12 cellular contexts compared by ENCODE assay signal in genomic region chr18:58525517-58525916, GRCh38.
DNase-seq lines count a peak whose midpoint lies in the region; ATAC-seq and TF ChIP-seq lines count a peak whose summit lies in the region.
"Had no signal": no experiment of that assay in that cellular context is flagged by ENCODE, and none has a peak within 500 bp of the region (broad histone marks: within the 10 kb centered on the region; RNA-seq: fewer than 3 reads in every experiment).

No MANE protein-coding gene starts in this region.

- intact Hi-C loops in prostate gland (cut with DNase I), result no loop called here

- no peak overlapping the region for H3K27ac ChIP-seq in prostate gland
- no peak overlapping the region for H3K27ac ChIP-seq in SJCRH30
- H3K27ac ChIP-seq: ascending aorta, thoracic aorta had no signal

- no peak for TF ChIP-seq POLR2A in prostate gland (IDR thresholded peaks at IDR 0.05)

- H3K4me3 ChIP-seq in AG04449 (ENCODE audit: low read depth, low read length) (no peak overlapping the region), prostate gland (no peak overlapping the region), SJCRH30 (no peak overlapping the region)
- H3K4me3 ChIP-seq: ascending aorta, lung, thoracic aorta had no signal

- no peaks in the 10 kb centered on the region for H3K9me3 ChIP-seq in prostate gland
- H3K9me3 ChIP-seq in SJCRH30 (replicated peaks), result no peaks in the 10 kb centered on the region
- H3K9me3 ChIP-seq: ascending aorta, thoracic aorta had no signal

- POLR2A ChIA-PET in AG04449 (lab: Yijun Ruan, JAX), result interaction anchor here (0.5 kb wide), 1 partner anchor 28 kb away, joined by 3 read pairs; no protein-coding TSS in a partner anchor

- ATAC-seq in GM19023 (IDR thresholded peaks at IDR 0.05; ENCODE audit: unreplicated experiment) (peak; percentile 38), HG03280 (IDR thresholded peaks at IDR 0.05; ENCODE audit: unreplicated experiment) (peak; percentile 55), omental fat pad (ENCODE audit: low FRiP score) (no peak)

- DNase-seq in AG04449 (ENCODE audit: low read depth, low spot score) (peak; percentile 28), fibroblast of peridontal ligament (ENCODE audit: extremely low read depth) (peak; percentile 14), NOMO-1 treated with dmso at 0.1 percent for 144 hours (lab: John Stamatoyannopoulos, UW; ENCODE audit: unreplicated experiment) (no peak), prostate gland (ENCODE audit: low spot score) (no peak), SJCRH30 (no peak), omental fat pad (ENCODE audit: low spot score) (no peak)
- DNase-seq: NCI-H2227 treated with DMSO at 0.1 percent for 48 hours had no signal

- H3K36me3 ChIP-seq in prostate gland, result no peaks in the 10 kb centered on the region
- H3K36me3 ChIP-seq in SJCRH30, result no peaks in the 10 kb centered on the region
- H3K36me3 ChIP-seq: ascending aorta, thoracic aorta had no signal

- 92% methylated on average over 12 of the region's 12 CpGs for WGBS in prostate gland

- no peaks in the 10 kb centered on the region for H3K27me3 ChIP-seq in prostate gland (replicated peaks; ENCODE audit: insufficient read depth)
- H3K27me3 ChIP-seq in SJCRH30, result no peaks in the 10 kb centered on the region
- H3K27me3 ChIP-seq: ascending aorta had no signal

- TF ChIP-seq CTCF in AG04449 (IDR thresholded peaks at IDR 0.05; ENCODE audit: insufficient read depth, low read length, missing control alignments) (no peak), prostate gland (IDR thresholded peaks at IDR 0.05) (no peak), omental fat pad (IDR thresholded peaks at IDR 0.05) (no peak)

- H3K4me1 ChIP-seq in prostate gland (replicated peaks) (no peaks in the 10 kb centered on the region), SJCRH30 (no peaks in the 10 kb centered on the region)
- H3K4me1 ChIP-seq: ascending aorta had no signal

- CTCF ChIA-PET in AG04449 (lab: Yijun Ruan, JAX), result interaction anchor here (1.6 to 8.4 kb wide), 2 partner anchors 7 to 241 kb away, joined by 4 to 168 read pairs; no protein-coding TSS in a partner anchor

Comparison
In these comparisons a context has a peak if more than half of its experiments do, and no peak if none do; other contexts are left out.
1. DNase-seq: peak in AG04449 (single experiment) and fibroblast of peridontal ligament (single experiment); none in NOMO-1 treated with dmso at 0.1 percent for 144 hours (single experiment), prostate gland (single experiment), SJCRH30 (0 of 2) and omental fat pad (single experiment).